In genomic region chr17:21425321-21425720, GRCh38 we compare ENCODE assay signal across 21 cellular contexts. TPM values are rescaled to one million over a fixed set of nuclear protein-coding genes. Genes with fewer than 3 reads are reported as not detected.
"Had no signal": no experiment of that assay in that cellular context is flagged by ENCODE, and none has a peak within 500 bp of the region (broad histone marks: within the 10 kb centered on the region; RNA-seq: fewer than 3 reads in every experiment).

No MANE protein-coding gene starts in this region.

- H3K4me1 Mint-ChIP-seq: immature natural killer cell; mesothelial cell of epicardium; stimulated activated memory B cell treated with anti-CD40 and anti-IgM and Interleukin-4, amounts not matched to agents 10 μg/mL and 1 μg/mL and 100 μg/mL, for 72 hours had no signal

- DNase-seq: cortex of kidney; dorsolateral prefrontal cortex; effector memory CD4-positive, alpha-beta T cell; gastrocnemius medialis; immature natural killer cell; kidney; left colon; nephron progenitor cell; spleen; stimulated activated CD4-positive, alpha-beta T cell treated with anti-CD3 and anti-CD28 coated beads, Interleukin-15, amount 100 ng/mL, for 24 hours; stimulated activated CD4-positive, alpha-beta T cell treated with anti-CD3 and anti-CD28 coated beads, Interleukin-1b, Interleukin-23, amount 100 ng/mL, for 48 hours; stimulated activated CD4-positive, alpha-beta T cell treated with anti-CD3 and anti-CD28 coated beads, Interleukin-4, amount 100 ng/mL, for 24 hours; tibial artery; upper lobe of left lung; uterus had no signal

- H3K36me3 ChIP-seq: esophagus muscularis mucosa, gastrocnemius medialis, spleen, tibial artery, upper lobe of left lung, uterus had no signal

- H3K27ac ChIP-seq: dorsolateral prefrontal cortex, epithelial cell of prostate, esophagus muscularis mucosa, gastrocnemius medialis, spleen, tibial artery, upper lobe of left lung, uterus had no signal

- H3K4me3 ChIP-seq: dorsolateral prefrontal cortex, esophagus muscularis mucosa, gastrocnemius medialis, spleen, tibial artery, upper lobe of left lung, uterus had no signal

- H3K4me1 ChIP-seq: tibial artery, uterus had no signal

- H3K36me3 Mint-ChIP-seq: immature natural killer cell; mesothelial cell of epicardium; stimulated activated memory B cell treated with anti-CD40 and anti-IgM and Interleukin-4, amounts not matched to agents 10 μg/mL and 1 μg/mL and 100 μg/mL, for 72 hours had no signal

- H3K27me3 Mint-ChIP-seq: stimulated activated naive CD8-positive, alpha-beta T cell treated with anti-CD3 and anti-CD28 coated beads, Interleukin-15, Interleukin-2, amounts not matched to agents 100 ng/mL and 50 ng/mL, for 24 hours had no signal

- H3K9me3 ChIP-seq: esophagus muscularis mucosa, gastrocnemius medialis, spleen, tibial artery, upper lobe of left lung, uterus had no signal

- H3K27ac Mint-ChIP-seq: immature natural killer cell; mesothelial cell of epicardium; nephron progenitor cell; stimulated activated memory B cell treated with anti-CD40 and anti-IgM and Interleukin-4, amounts not matched to agents 10 μg/mL and 1 μg/mL and 100 μg/mL, for 72 hours; stimulated activated naive CD8-positive, alpha-beta T cell treated with anti-CD3 and anti-CD28 coated beads, Interleukin-15, Interleukin-2, amounts not matched to agents 100 ng/mL and 50 ng/mL, for 24 hours had no signal

- H3K27me3 ChIP-seq: dorsolateral prefrontal cortex, esophagus muscularis mucosa, gastrocnemius medialis, spleen, tibial artery, upper lobe of left lung, uterus had no signal

- ATAC-seq: gastrocnemius medialis; left colon; sciatic nerve; stimulated activated memory B cell treated with anti-CD40 and anti-IgM and Interleukin-4, amounts not matched to agents 10 μg/mL and 1 μg/mL and 100 μg/mL, for 72 hours had no signal

- H3K9me3 Mint-ChIP-seq: immature natural killer cell; mesothelial cell of epicardium; nephron progenitor cell; stimulated activated memory B cell treated with anti-CD40 and anti-IgM and Interleukin-4, amounts not matched to agents 10 μg/mL and 1 μg/mL and 100 μg/mL, for 72 hours; stimulated activated naive CD8-positive, alpha-beta T cell treated with anti-CD3 and anti-CD28 coated beads, Interleukin-15, Interleukin-2, amounts not matched to agents 100 ng/mL and 50 ng/mL, for 24 hours had no signal

- H3K4me3 Mint-ChIP-seq: immature natural killer cell; mesothelial cell of epicardium; nephron progenitor cell; stimulated activated memory B cell treated with anti-CD40 and anti-IgM and Interleukin-4, amounts not matched to agents 10 μg/mL and 1 μg/mL and 100 μg/mL, for 72 hours; stimulated activated naive CD8-positive, alpha-beta T cell treated with anti-CD3 and anti-CD28 coated beads, Interleukin-15, Interleukin-2, amounts not matched to agents 100 ng/mL and 50 ng/mL, for 24 hours had no signal

RNA-seq across cellular contexts. Expression of gene KCNJ12, which starts 49.2 kb away (rescaled TPM):
- polyA plus RNA-seq: immature natural killer cell had no signal
